In the genomic region with DNA sequence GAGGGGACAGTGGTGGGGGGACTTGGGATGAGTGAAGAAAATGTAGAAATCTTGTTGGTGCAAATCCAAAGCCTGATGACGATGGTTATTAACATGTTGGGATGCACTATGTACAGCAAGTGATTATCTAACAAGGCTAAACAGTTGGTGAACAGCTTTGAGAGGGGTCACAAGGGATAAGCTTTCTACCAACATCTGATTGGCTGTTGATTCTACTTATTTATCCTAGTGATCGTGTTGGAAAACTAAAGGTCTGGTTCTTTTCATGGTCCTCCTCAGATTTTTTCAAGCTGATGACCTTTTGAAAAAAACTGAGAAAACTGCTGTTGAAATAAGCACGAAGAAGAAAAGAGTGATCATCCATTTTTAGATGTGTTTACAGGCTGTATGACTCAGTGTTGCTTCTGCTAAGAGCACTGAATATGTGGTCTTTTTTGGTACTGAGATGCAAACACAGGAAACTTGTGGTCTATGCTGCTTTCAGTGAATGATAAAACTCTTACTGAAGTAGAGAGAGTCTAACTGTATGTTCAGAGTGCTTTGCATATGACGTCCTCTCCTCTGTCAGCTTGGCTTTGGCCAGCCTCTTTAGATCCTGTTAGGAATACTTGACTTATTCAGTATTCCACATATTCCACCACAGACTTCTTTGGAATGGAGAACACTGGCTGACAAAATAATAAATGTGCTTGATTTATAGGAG, we compare ENCODE assay signal across 8 cellular contexts.
DNase-seq lines count a peak whose midpoint lies in the region; ATAC-seq, FAIRE-seq and TF ChIP-seq lines count a peak whose summit lies in the region.

No MANE protein-coding gene starts in this region.

- no peaks in the 10 kb centered on the region for H3K23me2 ChIP-seq in H9 (ENCODE audit: insufficient read length, low read depth, low read length, poor library complexity, severe bottlenecking)

- H3K79me1 ChIP-seq in H9 (ENCODE audit: insufficient read depth, low read depth, low read length, poor library complexity, severe bottlenecking) = no peaks in the 10 kb centered on the region

- H3K9me3 ChIP-seq in H9 (ENCODE audit: control insufficient read depth, low read depth, low read length) = no peaks in the 10 kb centered on the region
- H3K9me3 ChIP-seq in tibial nerve = no peaks in the 10 kb centered on the region

- H2BK5ac ChIP-seq in H9 (ENCODE audit: insufficient read length, low read length) = no peak overlapping the region

- no peaks in the 10 kb centered on the region for H3K36me3 Mint-ChIP-seq in stimulated activated naive CD8-positive, alpha-beta T cell treated with anti-CD3 and anti-CD28 coated beads, Interleukin-15, Interleukin-2, amounts not matched to agents 100 ng/mL and 50 ng/mL, for 24 hours (ENCODE audit: low read depth)
- H3K36me3 Mint-ChIP-seq in H9 (ENCODE audit: insufficient read depth in 1 of 3, low read depth in 3 of 3) = no peaks in the 10 kb centered on the region

- no peaks in the 10 kb centered on the region for H4K20me1 ChIP-seq in H9 (ENCODE audit: control insufficient read depth, insufficient read depth, insufficient read length)

- no peak overlapping the region for H4K91ac ChIP-seq in H9 (ENCODE audit: insufficient read length, low read depth, low read length)

- no peaks in the 10 kb centered on the region for H3K27me3 Mint-ChIP-seq in stimulated activated naive CD8-positive, alpha-beta T cell treated with anti-CD3 and anti-CD28 coated beads, Interleukin-15, Interleukin-2, amounts not matched to agents 100 ng/mL and 50 ng/mL, for 24 hours
- H3K27me3 Mint-ChIP-seq in H9 (ENCODE audit: low read depth) = no peaks in the 10 kb centered on the region

- no peak overlapping the region for H3K4me3 ChIP-seq in astrocyte of the cerebellum (ENCODE audit: low read depth, low read length)
- H3K4me3 ChIP-seq in tibial nerve = no peak overlapping the region

- no peak overlapping the region for H3T11ph ChIP-seq in H9 (ENCODE audit: low read length)

- peaks cover 0 to 5% (median 0%) of the 10 kb centered on the region in 3 donors for H3K36me3 ChIP-seq in tibial nerve

- H2BK20ac ChIP-seq in H9 (ENCODE audit: low read depth, low read length, poor library complexity, severe bottlenecking) = no peak overlapping the region

- H3K27ac ChIP-seq in H9 (ENCODE audit: insufficient read length, low read depth, low read length) = no peak overlapping the region
- peak overlapping the region in 1 of 4 donors; percentile 79 for H3K27ac ChIP-seq in tibial nerve

- H3K18ac ChIP-seq in H9 (ENCODE audit: insufficient read length, low read depth, low read length) = no peak overlapping the region

- H3K4me2 ChIP-seq in H9 (ENCODE audit: insufficient read depth, insufficient read length, low read length) = no peak overlapping the region

- no peak for TF ChIP-seq CTCF in astrocyte of the cerebellum (IDR thresholded peaks at IDR 0.05; ENCODE audit: low read depth, low read length, missing control alignments)
- TF ChIP-seq CTCF in H9 (conservative IDR thresholded peaks at IDR 0.05) = no peak
- no peak for TF ChIP-seq CTCF in tibial nerve (IDR thresholded peaks at IDR 0.05)

- in situ Hi-C loops in KBM-7 (cut with MboI; ENCODE audit: low pct_unique_long_range_greater_than_20kb, low sequenced_read_pairs) (no loop called here), astrocyte of the cerebellum (cut with HindIII; ENCODE audit: low sequenced_read_pairs) (no loop called here)

- H3K27me3 ChIP-seq in H9 (ENCODE audit: insufficient read depth, low read length) = no peaks in the 10 kb centered on the region
- H3K27me3 ChIP-seq in tibial nerve = no peaks in the 10 kb centered on the region

- H3K4me3 Mint-ChIP-seq in stimulated activated naive CD8-positive, alpha-beta T cell treated with anti-CD3 and anti-CD28 coated beads, Interleukin-15, Interleukin-2, amounts not matched to agents 100 ng/mL and 50 ng/mL, for 24 hours = peak overlapping the region; percentile 42
- no peak overlapping the region for H3K4me3 Mint-ChIP-seq in H9

- peak; percentile 83 for FAIRE-seq in GM12892 (lab: Jason Lieb, UNC)

- no peaks in the 10 kb centered on the region for H3K79me2 ChIP-seq in H9 (ENCODE audit: insufficient read depth, low read length)

- H3K56ac ChIP-seq in H9 (ENCODE audit: insufficient read length, low read depth, low read length) = no peak overlapping the region

- no peak overlapping the region for H3K23ac ChIP-seq in H9 (ENCODE audit: insufficient read length, low read depth, low read length)

- H4K8ac ChIP-seq in H9 (replicated peaks; ENCODE audit: insufficient read length, low read depth, low read length) = no peak overlapping the region

- H3K4ac ChIP-seq in H9 (ENCODE audit: low read depth, low read length) = no peak overlapping the region

- DNase-seq in GM12892 (ENCODE audit: insufficient read length) (peak; percentile 21), KBM-7 (peak; percentile 36), astrocyte of the cerebellum (ENCODE audit: low read depth) (peak; percentile 66), OCI-M1 (lab: John Stamatoyannopoulos, UW) (no peak), H9 (no peak), tibial nerve (ENCODE audit: low spot score in 2 of 2) (no peak)

- no peak for TF ChIP-seq EP300 in tibial nerve (IDR thresholded peaks at IDR 0.05)

- H3K9ac ChIP-seq in H9 (ENCODE audit: extremely low read depth, insufficient read length, low read length) = no peak overlapping the region

- TF ChIP-seq POLR2A in GM12892 (IDR thresholded peaks at IDR 0.05; ENCODE audit: low read depth, low read length) = no peak
- TF ChIP-seq POLR2A in tibial nerve (IDR thresholded peaks at IDR 0.05) = no peak

- WGBS in H9 (ENCODE audit: extremely low coverage, insufficient read length, low lambda C conversion rate) = no CpG with 5 or more reads among the region's 4 CpGs
- WGBS in tibial nerve, 2 donors = 49 to 52% methylated on average over 4 of the region's 4 CpGs

- no peak overlapping the region for H3K14ac ChIP-seq in H9 (ENCODE audit: insufficient read depth, low read length)

- H3K9me3 Mint-ChIP-seq in stimulated activated naive CD8-positive, alpha-beta T cell treated with anti-CD3 and anti-CD28 coated beads, Interleukin-15, Interleukin-2, amounts not matched to agents 100 ng/mL and 50 ng/mL, for 24 hours = no peaks in the 10 kb centered on the region
- no peaks in the 10 kb centered on the region for H3K9me3 Mint-ChIP-seq in H9

- H2AK5ac ChIP-seq in H9 (ENCODE audit: insufficient read length, low read length) = no peak overlapping the region

- no peak overlapping the region for H4K5ac ChIP-seq in H9 (ENCODE audit: insufficient read length, low read depth, low read length)

- H3K4me1 ChIP-seq in H9 (ENCODE audit: insufficient read depth, low read length) (no peaks in the 10 kb centered on the region; the same call in 1 of the 2 replicates), tibial nerve (peaks cover 0 to 7% (median 0%) of the 10 kb centered on the region in 4 donors)

- H2AFZ ChIP-seq in H9 (ENCODE audit: low read length) = no peak overlapping the region

- no peak overlapping the region for H2BK120ac ChIP-seq in H9 (ENCODE audit: low read depth, low read length, poor library complexity, severe bottlenecking)

- H2BK12ac ChIP-seq in H9 (ENCODE audit: insufficient read length, low read depth, low read length) = no peak overlapping the region

- peaks cover 44% of the 10 kb centered on the region for H3K4me1 Mint-ChIP-seq in stimulated activated naive CD8-positive, alpha-beta T cell treated with anti-CD3 and anti-CD28 coated beads, Interleukin-15, Interleukin-2, amounts not matched to agents 100 ng/mL and 50 ng/mL, for 24 hours (ENCODE audit: low read depth)
- H3K4me1 Mint-ChIP-seq in H9 = peaks cover 4% of the 10 kb centered on the region in 2 experiments

- peak overlapping the region; percentile 78 for H3K27ac Mint-ChIP-seq in stimulated activated naive CD8-positive, alpha-beta T cell treated with anti-CD3 and anti-CD28 coated beads, Interleukin-15, Interleukin-2, amounts not matched to agents 100 ng/mL and 50 ng/mL, for 24 hours
- no peak overlapping the region for H3K27ac Mint-ChIP-seq in H9

- ATAC-seq in GM21529 (IDR thresholded peaks at IDR 0.05; ENCODE audit: unreplicated experiment) = peak; percentile 100

- H2BK15ac ChIP-seq in H9 (ENCODE audit: low read depth, low read length) = no peak overlapping the region

Comparison
In these comparisons a context has a peak if more than half of its experiments do, and no peak if none do; other contexts are left out.
1. DNase-seq: peak in GM12892 (single experiment), KBM-7 (single experiment) and astrocyte of the cerebellum (single experiment); none in OCI-M1 (single experiment), H9 (single experiment) and tibial nerve (0 of 2).